8 cellular contexts compared by ENCODE assay signal in genomic region chr4:78057600-78058560, GRCh38. TPM values are rescaled to one million over a fixed set of nuclear protein-coding genes. Genes with fewer than 3 reads are reported as not detected.
DNase-seq lines count a peak whose midpoint lies in the region; FAIRE-seq and TF ChIP-seq lines count a peak whose summit lies in the region.

No MANE protein-coding gene starts in this region.

- H3K9me3 ChIP-seq in esophagus squamous epithelium (no peaks in the 10 kb centered on the region), muscle layer of duodenum (ENCODE audit: control insufficient read depth in 1 of 2, low read length in 2 of 2) (no peaks in the 10 kb centered on the region), transverse colon (no peaks in the 10 kb centered on the region)

- H3K27me3 ChIP-seq in esophagus squamous epithelium = peaks cover 0 to 46% (median 0%) of the 10 kb centered on the region in 4 donors
- peaks cover 5% of the 10 kb centered on the region for H3K27me3 ChIP-seq in muscle layer of duodenum (ENCODE audit: low read depth, low read length)
- peaks cover 33% of the 10 kb centered on the region for H3K27me3 ChIP-seq in transverse colon

- TF ChIP-seq EP300 in transverse colon (IDR thresholded peaks at IDR 0.05; ENCODE audit: low read depth) = no peak

- intact Hi-C loops in activated CD4-positive, alpha-beta memory T cell treated with anti-CD3 and anti-CD28 coated beads for 36 hours (cut with micrococcal nuclease) = loop anchor here (2.0 to 10.0 kb wide), 4 partner anchors 101 to 807 kb away; partner anchors contain the start of gene BMP2K
- intact Hi-C loops in esophagus squamous epithelium (cut with DNase I) (no loop called here), transverse colon (cut with DNase I; ENCODE audit: low total_unique reads) (no loop called here)

- H3K27ac Mint-ChIP-seq in activated CD4-positive, alpha-beta memory T cell treated with anti-CD3 and anti-CD28 coated beads for 36 hours = no peak overlapping the region

- POLR2A ChIA-PET in activated CD4-positive, alpha-beta memory T cell treated with anti-CD3 and anti-CD28 coated beads for 36 hours (lab: Charles Lee) = no interaction called here

- H3K36me3 Mint-ChIP-seq in activated CD4-positive, alpha-beta memory T cell treated with anti-CD3 and anti-CD28 coated beads for 36 hours = peaks cover 2% of the 10 kb centered on the region

- H3K36me3 ChIP-seq in esophagus squamous epithelium (no peaks in the 10 kb centered on the region), muscle layer of duodenum (ENCODE audit: control insufficient read depth in 1 of 2, insufficient read depth in 2 of 2, low read length in 2 of 2) (no peaks in the 10 kb centered on the region), transverse colon (no peaks in the 10 kb centered on the region)

- H3K4me3 Mint-ChIP-seq in activated CD4-positive, alpha-beta memory T cell treated with anti-CD3 and anti-CD28 coated beads for 36 hours = peak overlapping the region; percentile 53

- H3K9me3 Mint-ChIP-seq in activated CD4-positive, alpha-beta memory T cell treated with anti-CD3 and anti-CD28 coated beads for 36 hours = no peaks in the 10 kb centered on the region

- H3K27ac ChIP-seq in esophagus squamous epithelium = peak overlapping the region; percentile 9 to 88 (median 82)
- no peak overlapping the region for H3K27ac ChIP-seq in muscle layer of duodenum (ENCODE audit: low read length)
- H3K27ac ChIP-seq in transverse colon = peak overlapping the region; percentile 68 to 81 (median 70)

- H3K4me1 ChIP-seq in esophagus squamous epithelium = peaks cover 21 to 57% (median 36%) of the 10 kb centered on the region in 3 donors
- H3K4me1 ChIP-seq in muscle layer of duodenum (ENCODE audit: control insufficient read depth in 1 of 2, insufficient read depth in 2 of 2, low read length in 2 of 2) = peaks cover 0 to 16% of the 10 kb centered on the region in 2 donors
- H3K4me1 ChIP-seq in transverse colon = peaks cover 0 to 33% (median 25%) of the 10 kb centered on the region in 4 donors

- FAIRE-seq in H54 (lab: Jason Lieb, UNC) = no peak

- H3K4me1 Mint-ChIP-seq in activated CD4-positive, alpha-beta memory T cell treated with anti-CD3 and anti-CD28 coated beads for 36 hours (ENCODE audit: low read depth) = peaks cover 19% of the 10 kb centered on the region

- peak overlapping the region; percentile 53 to 77 (median 67) for H3K4me3 ChIP-seq in esophagus squamous epithelium
- peak overlapping the region; percentile 76 to 90 for H3K4me3 ChIP-seq in muscle layer of duodenum (ENCODE audit: low read depth in 1 of 2, low read length in 2 of 2)
- peak overlapping the region; percentile 44 to 63 (median 54) for H3K4me3 ChIP-seq in transverse colon

- no peak for TF ChIP-seq CTCF in esophagus squamous epithelium (IDR thresholded peaks at IDR 0.05)
- no peak for TF ChIP-seq CTCF in transverse colon (IDR thresholded peaks at IDR 0.05)

- in situ Hi-C loops in KBM-7 (cut with MboI; ENCODE audit: low pct_unique_long_range_greater_than_20kb, low sequenced_read_pairs) = no loop called here
- in situ Hi-C loops in transverse colon (cut with MboI; ENCODE audit: low pct_ligation_motif_present in 1 of 4, low pct_unique_long_range_greater_than_20kb in 1 of 4, low sequenced_read_pairs in 3 of 4) = loop anchor here in 1 of 4 donors (25.0 kb wide), 1 partner anchor 804 kb away; no protein-coding TSS in a partner anchor

- TF ChIP-seq POLR2A in esophagus squamous epithelium (IDR thresholded peaks at IDR 0.05) = no peak
- no peak for TF ChIP-seq POLR2A in transverse colon (IDR thresholded peaks at IDR 0.05)
- TF ChIP-seq POLR2A in H54 (IDR thresholded peaks at IDR 0.05; ENCODE audit: low read depth, low read length) = no peak

- CTCF ChIA-PET in activated CD4-positive, alpha-beta memory T cell treated with anti-CD3 and anti-CD28 coated beads for 36 hours (lab: Charles Lee) = no interaction called here

- peak; percentile 7 for DNase-seq in SKM-1 (lab: John Stamatoyannopoulos, UW; ENCODE audit: unreplicated experiment)
- DNase-seq in SKM-1 treated with dmso at 0.1 percent for 144 hours (lab: John Stamatoyannopoulos, UW; ENCODE audit: unreplicated experiment) = no peak
- DNase-seq in KBM-7 = peak; percentile 50
- peak; percentile 57 for DNase-seq in activated CD4-positive, alpha-beta memory T cell treated with anti-CD3 and anti-CD28 coated beads for 36 hours
- DNase-seq in esophagus squamous epithelium (lab: John Stamatoyannopoulos, UW) = no peak
- peak; percentile 40 for DNase-seq in transverse colon
- no peak for DNase-seq in H54 (ENCODE audit: insufficient read length, low spot score)

- peaks cover 52% of the 10 kb centered on the region for H3K27me3 Mint-ChIP-seq in activated CD4-positive, alpha-beta memory T cell treated with anti-CD3 and anti-CD28 coated beads for 36 hours

- WGBS in esophagus squamous epithelium, 2 donors = 1% methylated on average over 15 to 22 of the region's 56 CpGs
- 0 to 1% methylated on average over 5 to 29 of the region's 56 CpGs for WGBS in transverse colon (ENCODE audit: low coverage in 1 of 2), 2 donors

RNA-seq across cellular contexts. Expression of gene FRAS1, which starts 0.8 kb away (rescaled TPM):
- not detected for total RNA-seq in activated CD4-positive, alpha-beta memory T cell treated with anti-CD3 and anti-CD28 coated beads for 36 hours
- total RNA-seq in esophagus squamous epithelium (10 to 100 TPM in 1 of 4 donors, 1 to 10 TPM in 3; 3.1 to 11.4 (median 6.7) TPM), transverse colon (1 to 10 TPM; 1.8 to 9.7 (median 3.1) TPM)

Comparison
In these comparisons a context has a peak if more than half of its experiments do, and no peak if none do; other contexts are left out.
1. DNase-seq: peak in SKM-1 (single experiment), KBM-7 (single experiment), activated CD4-positive, alpha-beta memory T cell treated with anti-CD3 and anti-CD28 coated beads for 36 hours (single experiment) and transverse colon (single experiment); none in SKM-1 treated with dmso at 0.1 percent for 144 hours (single experiment), esophagus squamous epithelium (single experiment) and H54 (single experiment).
2. Peak in every context shown above with its lines, with median percentiles within 50 percentile points of each other: H3K4me3 ChIP-seq.